In genomic region chr13:42271337-42272114, GRCh38 we compare ENCODE assay signal across 8 cellular contexts. TPM values are rescaled to one million over a fixed set of nuclear protein-coding genes. Genes with fewer than 3 reads are reported as not detected.
DNase-seq lines count a peak whose midpoint lies in the region; ATAC-seq and TF ChIP-seq lines count a peak whose summit lies in the region.

No MANE protein-coding gene starts in this region.

- POLR2A ChIA-PET in Panc1 (lab: Charles Lee): interaction anchor here (0.5 to 0.6 kb wide), 2 partner anchors 19 to 595 kb away, joined by 3 to 5 read pairs; no protein-coding TSS in a partner anchor

- H3K9me3 Mint-ChIP-seq in activated T-cell treated with anti-CD3 and anti-CD28 coated beads, Interleukin-2, amount 50 U/mL, for 72 hours: peaks cover 3 to 7% of the 10 kb centered on the region in 2 donors

- H3K27me3 Mint-ChIP-seq in activated T-cell treated with anti-CD3 and anti-CD28 coated beads, Interleukin-2, amount 50 U/mL, for 72 hours (ENCODE audit: low read depth): no peaks in the 10 kb centered on the region

- H3K27me3 ChIP-seq in Panc1 (ENCODE audit: control insufficient read depth, insufficient read depth, low read length) (no peaks in the 10 kb centered on the region), esophagus squamous epithelium (no peaks in the 10 kb centered on the region), muscle layer of duodenum (ENCODE audit: low read depth, low read length) (no peaks in the 10 kb centered on the region)

- peak; percentile 79 for ATAC-seq in GM21737 (IDR thresholded peaks at IDR 0.05; ENCODE audit: unreplicated experiment)
- peak; percentile 95 for ATAC-seq in Panc1
- peak; percentile 89 to 91 for ATAC-seq in activated T-cell treated with anti-CD3 and anti-CD28 coated beads, Interleukin-2, amount 50 U/mL, for 72 hours (replicated peaks in 1 of 2)

- peak overlapping the region; percentile 93 for H3K27ac Mint-ChIP-seq in activated T-cell treated with anti-CD3 and anti-CD28 coated beads, Interleukin-2, amount 50 U/mL, for 72 hours

- in situ Hi-C loops in Panc1 (cut with HindIII; ENCODE audit: low pct_unique_long_range_greater_than_20kb, low sequenced_read_pairs): no loop called here

- 0 to 11% methylated on average over 8 to 15 of the region's 57 CpGs for WGBS in esophagus squamous epithelium, 2 donors

- no peak for TF ChIP-seq POLR2A in esophagus squamous epithelium (IDR thresholded peaks at IDR 0.05)

- no peak for TF ChIP-seq CTCF in Panc1 (IDR thresholded peaks at IDR 0.05)
- TF ChIP-seq CTCF in esophagus squamous epithelium (IDR thresholded peaks at IDR 0.05): no peak

- H3K4me1 ChIP-seq in Panc1 (ENCODE audit: control insufficient read depth, insufficient read depth, low read length) (no peaks in the 10 kb centered on the region; the same call in 1 of the 2 replicates), esophagus squamous epithelium (peaks cover 11 to 47% (median 18%) of the 10 kb centered on the region in 3 donors), muscle layer of duodenum (ENCODE audit: control insufficient read depth in 1 of 2, insufficient read depth in 2 of 2, low read length in 2 of 2) (peaks cover 6 to 16% of the 10 kb centered on the region in 2 donors)

- BruUV-seq in Panc1 (replicated peaks; lab: Mats Ljungman, UMichigan): no TSS peak

- H3K36me3 ChIP-seq in Panc1 (ENCODE audit: control insufficient read depth, insufficient read depth, low read length): no peaks in the 10 kb centered on the region
- H3K36me3 ChIP-seq in esophagus squamous epithelium: no peaks in the 10 kb centered on the region
- H3K36me3 ChIP-seq in muscle layer of duodenum (ENCODE audit: control insufficient read depth in 1 of 2, insufficient read depth in 2 of 2, low read length in 2 of 2): no peaks in the 10 kb centered on the region

- H3K36me3 Mint-ChIP-seq in activated T-cell treated with anti-CD3 and anti-CD28 coated beads, Interleukin-2, amount 50 U/mL, for 72 hours (ENCODE audit: insufficient read depth in 2 of 2): peaks cover 2 to 13% of the 10 kb centered on the region in 2 donors

- H3K9me3 ChIP-seq in Panc1 (ENCODE audit: control insufficient read depth, insufficient read depth, low read depth, low read length) (peaks cover 7% of the 10 kb centered on the region; the same call in 1 of the 2 replicates), esophagus squamous epithelium (no peaks in the 10 kb centered on the region), muscle layer of duodenum (ENCODE audit: control insufficient read depth in 1 of 2, low read length in 2 of 2) (no peaks in the 10 kb centered on the region)

- H3K4me3 ChIP-seq in Panc1 (ENCODE audit: low read depth in 2 of 2, low read length in 2 of 2) (peak overlapping the region; percentile 68 to 72), esophagus squamous epithelium (peak overlapping the region; percentile 87 to 97 (median 94)), muscle layer of duodenum (ENCODE audit: low read depth in 1 of 2, low read length in 2 of 2) (peak overlapping the region; percentile 78 to 90)

- peak overlapping the region; percentile 96 to 98 for H3K4me3 Mint-ChIP-seq in activated T-cell treated with anti-CD3 and anti-CD28 coated beads, Interleukin-2, amount 50 U/mL, for 72 hours

- CTCF ChIA-PET in Panc1 (lab: Charles Lee): interaction anchor here (0.8 kb wide), 1 partner anchor 287 kb away, joined by 3 read pairs; no protein-coding TSS in a partner anchor

- peak overlapping the region; percentile 91 for H3K27ac ChIP-seq in Panc1 (ENCODE audit: low read length)
- H3K27ac ChIP-seq in esophagus squamous epithelium: peak overlapping the region; percentile 86 to 97 (median 92)
- H3K27ac ChIP-seq in muscle layer of duodenum (ENCODE audit: low read length): peak overlapping the region; percentile 78

- intact Hi-C loops in Panc1 (cut with micrococcal nuclease; ENCODE audit: unreplicated experiment): no loop called here
- intact Hi-C loops in esophagus squamous epithelium (cut with DNase I): no loop called here

- H3K4me1 Mint-ChIP-seq in activated T-cell treated with anti-CD3 and anti-CD28 coated beads, Interleukin-2, amount 50 U/mL, for 72 hours (ENCODE audit: low read depth): peaks cover 45% of the 10 kb centered on the region

- DNase-seq in DMS79 (lab: John Stamatoyannopoulos, UW) (peak; percentile 94), KG1 (lab: John Stamatoyannopoulos, UW) (peak; percentile 70), Panc1 (ENCODE audit: low read depth, low spot score) (peak; percentile 67), esophagus squamous epithelium (lab: John Stamatoyannopoulos, UW) (peak; percentile 77)
- peak; percentile 93 for DNase-seq in activated T-cell treated with anti-CD3 and anti-CD28 coated beads, Interleukin-2, amount 50 U/mL, for 72 hours
- DNase-seq in stimulated activated CD8-positive, alpha-beta memory T cell treated with anti-CD3 and anti-CD28 coated beads, Interleukin-7, amount 100 ng/mL, for 24 hours (ENCODE audit: low read depth): peak; percentile 83

RNA-seq across cellular contexts. Expression of gene AKAP11, which starts 0.4 kb away (rescaled TPM):
- 17.8 TPM for total RNA-seq in Panc1 (2021; ENCODE audit: unreplicated experiment)
- polyA plus RNA-seq in Panc1 (2012; ENCODE audit: insufficient read length): 6.2 TPM
- 10 to 100 TPM; 30.0 to 32.5 TPM for total RNA-seq in activated T-cell treated with anti-CD3 and anti-CD28 coated beads, Interleukin-2, amount 50 U/mL, for 72 hours
- 10 to 100 TPM; 13.3 to 24.0 (median 17.7) TPM for total RNA-seq in esophagus squamous epithelium

Comparison
In these comparisons a context has a peak if more than half of its experiments do, and no peak if none do; other contexts are left out.
1. Peak in every context shown above with its lines: DNase-seq, ATAC-seq, H3K4me3 ChIP-seq and H3K27ac ChIP-seq.